ENCODE assay signal across 18 cellular contexts in genomic region chr17:69057280-69057679, GRCh38. TPM values are rescaled to one million over a fixed set of nuclear protein-coding genes. Genes with fewer than 3 reads are reported as not detected.
"Had no signal": no experiment of that assay in that cellular context is flagged by ENCODE, and none has a peak within 500 bp of the region (broad histone marks: within the 10 kb centered on the region; RNA-seq: fewer than 3 reads in every experiment).

No MANE protein-coding gene starts in this region.

- H3K4me1 Mint-ChIP-seq: central memory CD8-positive, alpha-beta T cell had no signal

- H3K9ac ChIP-seq: neural progenitor cell had no signal

- H3K27ac ChIP-seq: neural progenitor cell, ovary, right atrium auricular region, sigmoid colon, skin epidermis, testis had no signal

- H3K36me3 Mint-ChIP-seq: natural killer cell treated with Interleukin-12 subunit alpha and Interleukin-12 subunit beta and Interleukin-15 and Interleukin-18, amount 100 ng/mL, for 72 hours had no signal

- H3K4me3 Mint-ChIP-seq: central memory CD8-positive, alpha-beta T cell; endodermal cell; natural killer cell treated with Interleukin-12 subunit alpha and Interleukin-12 subunit beta and Interleukin-15 and Interleukin-18, amount 100 ng/mL, for 72 hours; neural progenitor cell; stimulated activated memory B cell treated with anti-CD40 and anti-IgM and Interleukin-4, amounts not matched to agents 10 μg/mL and 1 μg/mL and 100 μg/mL, for 72 hours; stimulated activated naive CD8-positive, alpha-beta T cell treated with anti-CD3 and anti-CD28 coated beads, Interleukin-15, Interleukin-2, amounts not matched to agents 100 ng/mL and 50 ng/mL, for 24 hours had no signal

- H3K27me3 Mint-ChIP-seq: natural killer cell treated with Interleukin-12 subunit alpha and Interleukin-12 subunit beta and Interleukin-15 and Interleukin-18, amount 100 ng/mL, for 72 hours; stimulated activated memory B cell treated with anti-CD40 and anti-IgM and Interleukin-4, amounts not matched to agents 10 μg/mL and 1 μg/mL and 100 μg/mL, for 72 hours; stimulated activated naive CD8-positive, alpha-beta T cell treated with anti-CD3 and anti-CD28 coated beads, Interleukin-15, Interleukin-2, amounts not matched to agents 100 ng/mL and 50 ng/mL, for 24 hours had no signal

- H3K36me3 ChIP-seq: neural progenitor cell, ovary, sigmoid colon had no signal

- DNase-seq: effector CD4-positive, alpha-beta T cell; endodermal cell; foreskin melanocyte; head of caudate nucleus; hippocampal formation; nucleus accumbens; ovary; sigmoid colon; stimulated activated CD4-positive, alpha-beta T cell treated with anti-CD3 and anti-CD28 coated beads, Interleukin-4, amount 100 ng/mL, for 24 hours; testis had no signal

- H3K9me3 ChIP-seq: ovary, sigmoid colon, testis had no signal

- H3K27ac Mint-ChIP-seq: endodermal cell; natural killer cell treated with Interleukin-12 subunit alpha and Interleukin-12 subunit beta and Interleukin-15 and Interleukin-18, amount 100 ng/mL, for 72 hours; neural progenitor cell; stimulated activated memory B cell treated with anti-CD40 and anti-IgM and Interleukin-4, amounts not matched to agents 10 μg/mL and 1 μg/mL and 100 μg/mL, for 72 hours; stimulated activated naive CD8-positive, alpha-beta T cell treated with anti-CD3 and anti-CD28 coated beads, Interleukin-15, Interleukin-2, amounts not matched to agents 100 ng/mL and 50 ng/mL, for 24 hours had no signal

- H3K4me3 ChIP-seq: neural progenitor cell, ovary, right atrium auricular region, sigmoid colon, skin epidermis, testis, tibial nerve had no signal

- H3K4me1 ChIP-seq: neural progenitor cell, right atrium auricular region had no signal

- H3K27me3 ChIP-seq: neural progenitor cell, ovary, right atrium auricular region, sigmoid colon, testis, tibial nerve had no signal

RNA-seq across cellular contexts. Expression of gene ABCA9, which starts 3.4 kb away (rescaled TPM):
- total RNA-seq: endodermal cell had no signal
